27 cellular contexts compared by ENCODE assay signal in genomic region chr9:89097219-89097618, GRCh38.
"Had no signal": no experiment of that assay in that cellular context is flagged by ENCODE, and none has a peak within 500 bp of the region (broad histone marks: within the 10 kb centered on the region; RNA-seq: fewer than 3 reads in every experiment).

No MANE protein-coding gene starts in this region.

- DNase-seq: activated CD4-positive, alpha-beta T cell treated with anti-CD3 and anti-CD28 coated beads, Interleukin-2, amount 10 ng/mL, durations not matched to agents 24 days and 14 days; activated CD4-positive, alpha-beta T cell treated with anti-CD3 and anti-CD28 coated beads, Interleukin-2, amount 50 U/mL, for 4 hours; activated CD4-positive, CD25-positive, alpha-beta regulatory T cell; activated CD8-positive, alpha-beta T cell treated with anti-CD3 and anti-CD28 coated beads, Interleukin-2, amount 10 ng/mL, durations not matched to agents 7 days and 5 days; activated gamma-delta T cell treated with Interleukin-2 at 50 U/mL for 16 hours; activated naive CD4-positive, alpha-beta T cell treated with anti-CD3 and anti-CD28 coated beads for 36 hours; activated naive CD8-positive, alpha-beta T cell treated with anti-CD3 and anti-CD28 coated beads, Interleukin-2, amount 50 U/mL, for 24 hours; activated T-cell treated with anti-CD3 and anti-CD28 coated beads, Interleukin-2, amount 50 U/mL, for 24 hours; amniotic stem cell; aorta; brain microvascular endothelial cell; central memory CD4-positive, alpha-beta T cell; MM.1S; MV-4-11; NCI-H1092; NCI-H1436 treated with DMSO at 0.1 percent for 48 hours; NCI-H1694 treated with DMSO at 0.1 percent for 48 hours; NCI-H2029; NCI-H345; NCI-H524 treated with DMSO at 0.1 percent for 48 hours; RPMI8226; SHP77 treated with DMSO at 0.1 percent for 48 hours; T-cell; T-helper 17 cell; WERI-Rb-1 had no signal

- ATAC-seq: activated CD8-positive, alpha-beta T cell treated with anti-CD3 and anti-CD28 coated beads, Interleukin-2, amount 10 ng/mL, durations not matched to agents 7 days and 5 days; activated naive CD8-positive, alpha-beta T cell treated with anti-CD3 and anti-CD28 coated beads, Interleukin-2, amount 50 U/mL, for 24 hours; Panc1; SK-N-SH treated with all-trans-retinoic acid at 6 μM for 48 hours; T-cell; T-helper 17 cell had no signal
